In genomic region chr14:75981426-75981825, GRCh38 we compare ENCODE assay signal across 8 cellular contexts. TPM values are rescaled to one million over a fixed set of nuclear protein-coding genes. Genes with fewer than 3 reads are reported as not detected.
A peak's percentile ranks its signal among the peaks of the same experiment; 100 is the strongest.
DNase-seq lines count a peak whose midpoint lies in the region; ATAC-seq and TF ChIP-seq lines count a peak whose summit lies in the region.

No MANE protein-coding gene starts in this region.

- CTCF ChIA-PET in Caco-2 (lab: Charles Lee) = interaction anchor here (0.5 to 6.1 kb wide), 10 partner anchors 75 to 554 kb away, joined by 3 to 96 read pairs (median 19); partner anchors contain the start of genes FLVCR2 and JDP2

- ATAC-seq in GM19463 (IDR thresholded peaks at IDR 0.05; ENCODE audit: unreplicated experiment) (peak; percentile 52), psoas muscle (peak; percentile 11 to 33 (median 18))

- no peaks in the 10 kb centered on the region for H3K27me3 Mint-ChIP-seq in Caco-2 (ENCODE audit: insufficient read depth, unreplicated experiment)
- H3K27me3 Mint-ChIP-seq in activated T-cell treated with anti-CD3 and anti-CD28 coated beads, Interleukin-2, amount 50 U/mL, for 24 hours = no peaks in the 10 kb centered on the region

- H3K4me1 ChIP-seq in Caco-2 = peaks cover 11% of the 10 kb centered on the region
- peaks cover 27% of the 10 kb centered on the region for H3K4me1 ChIP-seq in psoas muscle

- intact Hi-C loops in Caco-2 (cut with micrococcal nuclease; ENCODE audit: unreplicated experiment) = loop anchor here (2.0 kb wide), 1 partner anchor 121 kb away; no protein-coding TSS in a partner anchor
- intact Hi-C loops in psoas muscle (cut with DNase I) = loop anchor here (2.0 to 5.0 kb wide), 4 partner anchors 73 to 404 kb away; partner anchors contain the start of genes ERG28 (in 1 of the 2), FLVCR2 (in 1 of the 2) and TTLL5 (in 1 of the 2)

- POLR2A ChIA-PET in Caco-2 (lab: Charles Lee) = no interaction called here

- H3K9me3 Mint-ChIP-seq in Caco-2 (ENCODE audit: unreplicated experiment) = no peaks in the 10 kb centered on the region
- no peaks in the 10 kb centered on the region for H3K9me3 Mint-ChIP-seq in activated T-cell treated with anti-CD3 and anti-CD28 coated beads, Interleukin-2, amount 50 U/mL, for 24 hours

- peak overlapping the region; percentile 23 for H3K27ac Mint-ChIP-seq in Caco-2 (ENCODE audit: unreplicated experiment)
- peak overlapping the region; percentile 88 for H3K27ac Mint-ChIP-seq in activated T-cell treated with anti-CD3 and anti-CD28 coated beads, Interleukin-2, amount 50 U/mL, for 24 hours

- H3K36me3 Mint-ChIP-seq in Caco-2 (ENCODE audit: insufficient read depth, unreplicated experiment) = peaks cover 10% of the 10 kb centered on the region
- peaks cover 5% of the 10 kb centered on the region for H3K36me3 Mint-ChIP-seq in activated T-cell treated with anti-CD3 and anti-CD28 coated beads, Interleukin-2, amount 50 U/mL, for 24 hours (ENCODE audit: low read depth)

- TF ChIP-seq CTCF in Caco-2 (IDR thresholded peaks at IDR 0.05; ENCODE audit: insufficient read depth in 1 of 2, low read depth in 1 of 2, low read length in 1 of 2, severe bottlenecking in 1 of 2, unreplicated experiment in 1 of 2) = no peak
- TF ChIP-seq CTCF in psoas muscle (IDR thresholded peaks at IDR 0.05) = no peak

- H3K4me3 Mint-ChIP-seq in Caco-2 (ENCODE audit: unreplicated experiment) = peak overlapping the region; percentile 79
- peak overlapping the region; percentile 75 for H3K4me3 Mint-ChIP-seq in activated T-cell treated with anti-CD3 and anti-CD28 coated beads, Interleukin-2, amount 50 U/mL, for 24 hours

- DNase-seq in Caco-2 (peak; percentile 29 to 50), M059J (ENCODE audit: low read depth) (peak; percentile 26), germinal center (ENCODE audit: low spot score) (peak; percentile 50), psoas muscle (no peak), EL (no peak), NCI-H2029 (lab: John Stamatoyannopoulos, UW) (no peak)
- DNase-seq in activated T-cell treated with anti-CD3 and anti-CD28 coated beads, Interleukin-2, amount 50 U/mL, for 24 hours = peak; percentile 45

- BruUV-seq in Caco-2 (replicated peaks; lab: Mats Ljungman, UMichigan) = TSS peak; percentile 86

- H3K4me3 ChIP-seq in Caco-2 (ENCODE audit: low read depth, low read length) = peak overlapping the region; percentile 56
- peak overlapping the region; percentile 79 for H3K4me3 ChIP-seq in psoas muscle

- H3K27me3 ChIP-seq in Caco-2 (replicated peaks; ENCODE audit: control insufficient read depth, insufficient read depth, low read length) (no peaks in the 10 kb centered on the region), psoas muscle (ENCODE audit: insufficient read depth in 3 of 3, low read length in 2 of 3) (no peaks in the 10 kb centered on the region)

- 0 to 2% (median 1%) methylated on average over 10 of the region's 10 CpGs for WGBS in psoas muscle, 3 donors

- peak overlapping the region; percentile 98 for H3K27ac ChIP-seq in psoas muscle

- no peaks in the 10 kb centered on the region for H3K36me3 ChIP-seq in Caco-2 (ENCODE audit: control insufficient read depth, insufficient read depth, low read length)
- no peaks in the 10 kb centered on the region for H3K36me3 ChIP-seq in psoas muscle (ENCODE audit: insufficient read depth in 1 of 2, low read depth in 1 of 2)

- no peaks in the 10 kb centered on the region for H3K9me3 ChIP-seq in Caco-2
- no peaks in the 10 kb centered on the region for H3K9me3 ChIP-seq in psoas muscle

- H3K4me1 Mint-ChIP-seq in Caco-2 (ENCODE audit: low read depth, unreplicated experiment) = peaks cover 31% of the 10 kb centered on the region
- peaks cover 47% of the 10 kb centered on the region for H3K4me1 Mint-ChIP-seq in activated T-cell treated with anti-CD3 and anti-CD28 coated beads, Interleukin-2, amount 50 U/mL, for 24 hours (ENCODE audit: low read depth)

RNA-seq across cellular contexts. Expression of gene TGFB3, which starts 0.4 kb away (rescaled TPM):
- total RNA-seq in Caco-2 (2022) (10.2 and 12.4 TPM in 2 replicates), psoas muscle (100 to 1,000 TPM in 3 of 4 donors, 10 to 100 TPM in 1; 32.4 to 196 (median 174) TPM)
- 2.2 and 2.4 TPM in 2 replicates for total RNA-seq in M059J (2014; rRNA removed; shearing (Covaris generic))
- 10 to 100 TPM in 2 of 3 donors, 1 to 10 TPM in 1; 9.0 to 62.7 (median 28.3) TPM for polyA plus RNA-seq in psoas muscle

RNA-seq across cellular contexts. Expression of gene IFT43, which starts 4.1 kb away (rescaled TPM):
- total RNA-seq in Caco-2 (2022) = 16.1 and 19.5 TPM in 2 replicates
- total RNA-seq in M059J (2014; rRNA removed; shearing (Covaris generic)) = 29.5 and 33.4 TPM in 2 replicates
- 10 to 100 TPM; 10.4 to 23.6 (median 17.1) TPM for total RNA-seq in psoas muscle
- polyA plus RNA-seq in psoas muscle = 10 to 100 TPM; 14.2 to 18.5 (median 15.1) TPM

Comparison
In these comparisons a context has a peak if more than half of its experiments do, and no peak if none do; other contexts are left out.
1. DNase-seq: peak in Caco-2 (2 of 2), M059J (single experiment), activated T-cell treated with anti-CD3 and anti-CD28 coated beads, Interleukin-2, amount 50 U/mL, for 24 hours (single experiment) and germinal center (single experiment); none in psoas muscle (0 of 2), EL (single experiment) and NCI-H2029 (single experiment).